ENCODE assay signal across 24 cellular contexts in the genomic region with DNA sequence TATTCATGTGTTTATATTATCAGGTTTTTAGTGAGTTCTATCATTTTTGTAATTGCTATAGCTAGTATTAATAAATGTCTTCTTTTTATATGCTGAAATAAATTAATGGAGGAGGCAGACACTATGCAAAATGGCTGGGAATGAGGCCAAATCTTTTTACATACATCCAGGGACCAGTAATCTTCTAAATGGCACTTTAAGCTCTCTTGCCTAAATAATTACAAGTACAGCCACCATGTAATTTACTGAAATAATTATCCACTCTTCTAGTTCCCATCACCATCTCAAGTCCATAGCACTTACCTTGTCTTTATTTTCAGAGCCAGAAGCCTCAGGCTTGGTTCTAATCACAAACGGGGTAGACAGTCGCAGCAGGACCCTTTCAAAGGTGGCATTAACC.
"Had no signal": no experiment of that assay in that cellular context is flagged by ENCODE, and none has a peak within 500 bp of the region (broad histone marks: within the 10 kb centered on the region; RNA-seq: fewer than 3 reads in every experiment).

No MANE protein-coding gene starts in this region.

- H3K9me3 ChIP-seq: colonic mucosa, sigmoid colon, stomach, suprapubic skin, tibial nerve had no signal

- H3K4me3 ChIP-seq: colonic mucosa, dorsolateral prefrontal cortex, hepatocyte, neural progenitor cell, sigmoid colon, smooth muscle cell, stomach, suprapubic skin, tibial nerve had no signal

- H3K9ac ChIP-seq: neural progenitor cell had no signal

- H3K27ac ChIP-seq: colonic mucosa, dorsolateral prefrontal cortex, hepatocyte, neural progenitor cell, sigmoid colon, stomach, suprapubic skin, tibial nerve had no signal

- H3K36me3 ChIP-seq: colonic mucosa, neural progenitor cell, sigmoid colon, stomach, suprapubic skin, tibial nerve had no signal

- DNase-seq: activated B cell treated with CpG ODN at 0.5 μM for 24 hours; activated CD4-positive, alpha-beta T cell treated with anti-CD3 and anti-CD28 coated beads for 36 hours; activated CD4-positive, alpha-beta T cell treated with anti-CD3 and anti-CD28 coated beads, Interleukin-2, amount 50 U/mL, for 4 hours; activated CD8-positive, alpha-beta memory T cell treated with anti-CD3 and anti-CD28 coated beads, Interleukin-2, amount 50 U/mL, for 48 hours; activated effector memory CD4-positive, alpha-beta T cell treated with Interleukin-2 at 50 U/mL for 16 hours; activated naive CD4-positive, alpha-beta T cell treated with anti-CD3 and anti-CD28 coated beads, Interleukin-2, amount 10 ng/mL, durations not matched to agents 7 days and 5 days; activated T-cell treated with anti-CD3 and anti-CD28 coated beads, Interleukin-2, amount 50 U/mL, for 48 hours; amygdala; colonic mucosa; dorsolateral prefrontal cortex; effector memory CD8-positive, alpha-beta T cell; foreskin melanocyte; left ventricle myocardium superior; mammary epithelial cell; naive thymus-derived CD8-positive, alpha-beta T cell; retina; sigmoid colon; stimulated activated CD4-positive, alpha-beta T cell treated with anti-CD3 and anti-CD28 coated beads, Interleukin-15, amount 100 ng/mL, for 24 hours; stomach had no signal
